Comparison of ENCODE assay signal across 8 cellular contexts in genomic region chr12:45991289-45992249, GRCh38. TPM values are rescaled to one million over a fixed set of nuclear protein-coding genes. Genes with fewer than 3 reads are reported as not detected.
A peak's percentile ranks its signal among the peaks of the same experiment; 100 is the strongest.
DNase-seq lines count a peak whose midpoint lies in the region; ATAC-seq and TF ChIP-seq lines count a peak whose summit lies in the region.

No MANE protein-coding gene starts in this region.

- H2AK5ac ChIP-seq in IMR-90 (ENCODE audit: low read depth, low read length), result peak overlapping the region; percentile 41

- H2BK20ac ChIP-seq in IMR-90 (ENCODE audit: low read depth, low read length), result peak overlapping the region; percentile 79; the same call in 1 of the 2 replicates

- CTCF ChIA-PET in IMR-90 (lab: Yijun Ruan, JAX), result interaction anchor here (0.6 to 1.2 kb wide), 4 partner anchors 133 to 796 kb away, joined by 3 read pairs; no protein-coding TSS in a partner anchor

- H3K4me3 ChIP-seq in IMR-90 (ENCODE audit: insufficient read depth, low read depth, low read length), result peak overlapping the region; percentile 63
- peak overlapping the region; percentile 58 to 94 (median 74) for H3K4me3 ChIP-seq in Peyer's patch

- peaks cover 3% of the 10 kb centered on the region; the same call in 1 of the 2 replicates for H3K9me1 ChIP-seq in IMR-90 (ENCODE audit: insufficient read depth, low read length)

- H3K27ac Mint-ChIP-seq in activated T-cell treated with anti-CD3 and anti-CD28 coated beads, Interleukin-2, amount 50 U/mL, for 72 hours, result peak overlapping the region; percentile 98
- H3K27ac Mint-ChIP-seq in naive thymus-derived CD8-positive, alpha-beta T cell, result peak overlapping the region; percentile 93 to 100 (median 100)

- peak overlapping the region; percentile 68 for H3K18ac ChIP-seq in IMR-90 (ENCODE audit: low read depth, low read length)

- peak overlapping the region; percentile 81 for H3K4ac ChIP-seq in IMR-90 (ENCODE audit: low read depth, low read length)

- H2AK9ac ChIP-seq in IMR-90 (replicated peaks; ENCODE audit: low read depth, low read length, poor library complexity), result peak overlapping the region; percentile 92

- POLR2A ChIA-PET in IMR-90 (lab: Charles Lee; ENCODE audit: unreplicated experiment), result interaction anchor here (0.5 to 1.3 kb wide), 5 partner anchors 23 to 1706 kb away, joined by 3 to 8 read pairs (median 3); no protein-coding TSS in a partner anchor
- POLR2A ChIA-PET in naive thymus-derived CD8-positive, alpha-beta T cell (lab: Charles Lee), result interaction anchor here (0.6 to 3.4 kb wide), 16 partner anchors 10 to 776 kb away, joined by 3 to 57 read pairs (median 3); partner anchors contain the start of genes ANO6, ARID2 and SLC38A1

- H2AFZ ChIP-seq in IMR-90 (replicated peaks; ENCODE audit: low read length, poor library complexity), result peak overlapping the region; percentile 99

- H3K27me3 ChIP-seq in IMR-90 (ENCODE audit: control insufficient read depth, insufficient read depth, low read length) (no peaks in the 10 kb centered on the region), Peyer's patch (no peaks in the 10 kb centered on the region)

- peak overlapping the region; percentile 81 for H2BK120ac ChIP-seq in IMR-90 (ENCODE audit: low read depth, low read length)

- H3K9me3 Mint-ChIP-seq in activated T-cell treated with anti-CD3 and anti-CD28 coated beads, Interleukin-2, amount 50 U/mL, for 72 hours, result no peaks in the 10 kb centered on the region
- no peaks in the 10 kb centered on the region for H3K9me3 Mint-ChIP-seq in naive thymus-derived CD8-positive, alpha-beta T cell

- H3K9me3 ChIP-seq in IMR-90 (ENCODE audit: control insufficient read depth, insufficient read depth, low read length), result no peaks in the 10 kb centered on the region
- no peaks in the 10 kb centered on the region for H3K9me3 ChIP-seq in Peyer's patch

- peak overlapping the region; percentile 93 to 97 for H3K4me3 Mint-ChIP-seq in activated T-cell treated with anti-CD3 and anti-CD28 coated beads, Interleukin-2, amount 50 U/mL, for 72 hours
- H3K4me3 Mint-ChIP-seq in naive thymus-derived CD8-positive, alpha-beta T cell, result peak overlapping the region; percentile 89 to 100 (median 96)

- H3K36me3 ChIP-seq in IMR-90 (ENCODE audit: control insufficient read depth, insufficient read depth, low read length), result 0 out of 2 replicates have a peak, but pooled peaks cover 2% of the 10 kb centered on the region
- H3K36me3 ChIP-seq in Peyer's patch, result no peaks in the 10 kb centered on the region

- peak overlapping the region; percentile 82 for H3K9ac ChIP-seq in IMR-90 (ENCODE audit: low read depth, low read length)

- TF ChIP-seq RAD21 in IMR-90 (IDR thresholded peaks at IDR 0.05; ENCODE audit: low read length), result no peak

- H2BK15ac ChIP-seq in IMR-90 (ENCODE audit: low read depth, low read length), result peak overlapping the region; percentile 87; the same call in 2 of the 3 replicates

- TF ChIP-seq POLR2A in IMR-90 (IDR thresholded peaks at IDR 0.05; ENCODE audit: low read depth, low read length) (0 out of 2 replicates have a peak, but pooled peaks have one; percentile 30), Peyer's patch (IDR thresholded peaks at IDR 0.05) (peak in 1 of 2 donors; percentile 82)

- peak; percentile 66 for DNase-seq in CMK (ENCODE audit: low read depth)
- peak; percentile 43 for DNase-seq in IMR-90
- peak; percentile 74 to 88 (median 88) for DNase-seq in Peyer's patch
- peak; percentile 81 to 82 for DNase-seq in activated T-cell treated with anti-CD3 and anti-CD28 coated beads, Interleukin-2, amount 50 U/mL, for 72 hours
- peak; percentile 65 for DNase-seq in fibroblast of gingiva (ENCODE audit: low read depth)
- DNase-seq in naive thymus-derived CD8-positive, alpha-beta T cell, result peak; percentile 54 to 87 (median 74)
- peak; percentile 64 to 88 (median 79) for DNase-seq in stimulated activated naive CD4-positive, alpha-beta T cell (lab: John Stamatoyannopoulos, UW)

- peak overlapping the region; percentile 61 for H4K91ac ChIP-seq in IMR-90 (ENCODE audit: insufficient read depth, low read depth, low read length)

- H2BK5ac ChIP-seq in IMR-90 (ENCODE audit: low read depth, low read length, poor library complexity, severe bottlenecking), result peak overlapping the region; percentile 70

- no TSS peak for BruUV-seq in IMR-90 (replicated peaks; lab: Mats Ljungman, UMichigan)

- H4K8ac ChIP-seq in IMR-90 (ENCODE audit: low read depth in 2 of 2, low read length in 2 of 2), result peak overlapping the region; percentile 16 to 89

- H3K36me3 Mint-ChIP-seq in activated T-cell treated with anti-CD3 and anti-CD28 coated beads, Interleukin-2, amount 50 U/mL, for 72 hours (ENCODE audit: insufficient read depth in 2 of 2), result peaks cover 6 to 7% of the 10 kb centered on the region in 2 donors
- H3K36me3 Mint-ChIP-seq in naive thymus-derived CD8-positive, alpha-beta T cell, result peaks cover 0 to 12% (median 0%) of the 10 kb centered on the region in 3 donors

- peak overlapping the region; percentile 77 for H3K4me2 ChIP-seq in IMR-90 (ENCODE audit: low read depth, low read length)

- peak overlapping the region; percentile 78 for H3K56ac ChIP-seq in IMR-90 (ENCODE audit: extremely low read depth, insufficient read depth, low read length)

- peaks cover 3% of the 10 kb centered on the region; the same call in 1 of the 2 replicates for H3K4me1 ChIP-seq in IMR-90 (ENCODE audit: control insufficient read depth, insufficient read depth, low read length)
- peaks cover 3 to 26% (median 14%) of the 10 kb centered on the region in 4 donors for H3K4me1 ChIP-seq in Peyer's patch

- peaks cover 22% of the 10 kb centered on the region for H4K20me1 ChIP-seq in IMR-90 (ENCODE audit: insufficient read depth, low read length)

- TF ChIP-seq CTCF in IMR-90 (conservative IDR thresholded peaks at IDR 0.05; ENCODE audit: low read depth, low read length), result no peak
- TF ChIP-seq CTCF in Peyer's patch (IDR thresholded peaks at IDR 0.05), result no peak

- in situ Hi-C loops in IMR-90 (cut with MboI; ENCODE audit: low sequenced_read_pairs), result no loop called here

- H3K23ac ChIP-seq in IMR-90 (ENCODE audit: low read depth, low read length), result peak overlapping the region; percentile 97

- no peaks in the 10 kb centered on the region for H3K27me3 Mint-ChIP-seq in activated T-cell treated with anti-CD3 and anti-CD28 coated beads, Interleukin-2, amount 50 U/mL, for 72 hours (ENCODE audit: low read depth)
- peaks cover 0 to 4% (median 0%) of the 10 kb centered on the region in 5 donors for H3K27me3 Mint-ChIP-seq in naive thymus-derived CD8-positive, alpha-beta T cell

- H3K79me1 ChIP-seq in IMR-90 (ENCODE audit: low read depth in 1 of 2, low read length in 2 of 2), result peaks cover 0 to 24% of the 10 kb centered on the region in 2 experiments; a peak in 2 of 4 replicates

- dilution Hi-C loops in IMR-90 (cut with HindIII; ENCODE audit: low sequenced_read_pairs, unreplicated experiment), result no loop called here

- 0% methylated on average over 14 of the region's 71 CpGs; no CpG with 5 or more reads in 1 of the 2 experiments for WGBS in IMR-90 (ENCODE audit: extremely low coverage in 2 of 2, insufficient read length in 1 of 2), 2 experiments

- peak overlapping the region; percentile 74 for H4K5ac ChIP-seq in IMR-90 (ENCODE audit: low read depth, low read length)

- peak overlapping the region; percentile 96 for H3K14ac ChIP-seq in IMR-90 (replicated peaks; ENCODE audit: low read depth, low read length)

- ATAC-seq in GM19463 (IDR thresholded peaks at IDR 0.05; ENCODE audit: unreplicated experiment) (peak; percentile 20), IMR-90 (ENCODE audit: low read depth) (peak; percentile 6)
- peak; percentile 19 to 29 for ATAC-seq in activated T-cell treated with anti-CD3 and anti-CD28 coated beads, Interleukin-2, amount 50 U/mL, for 72 hours (replicated peaks in 1 of 2)
- peak; percentile 23 to 25 for ATAC-seq in naive thymus-derived CD8-positive, alpha-beta T cell

- H3K27ac ChIP-seq in IMR-90 (ENCODE audit: insufficient read depth, low read length) (peak overlapping the region; percentile 83), Peyer's patch (peak overlapping the region; percentile 91 to 99 (median 98))

- intact Hi-C loops in IMR-90 (cut with micrococcal nuclease), result loop anchor here (5.0 to 10.0 kb wide), 4 partner anchors 193 to 449 kb away; partner anchors contain the start of gene SLC38A1

- H3K4me1 Mint-ChIP-seq in activated T-cell treated with anti-CD3 and anti-CD28 coated beads, Interleukin-2, amount 50 U/mL, for 72 hours (ENCODE audit: low read depth), result peaks cover 38% of the 10 kb centered on the region
- peaks cover 24 to 43% (median 34%) of the 10 kb centered on the region in 4 donors for H3K4me1 Mint-ChIP-seq in naive thymus-derived CD8-positive, alpha-beta T cell

TF ChIP-seq in IMR-90, 13 proteins besides CTCF, POLR2A, EP300 and RAD21:
- TF ChIP-seq MAFK (IDR thresholded peaks at IDR 0.05; ENCODE audit: low read depth, low read length), result no peak
- TF ChIP-seq, protein P1, sequence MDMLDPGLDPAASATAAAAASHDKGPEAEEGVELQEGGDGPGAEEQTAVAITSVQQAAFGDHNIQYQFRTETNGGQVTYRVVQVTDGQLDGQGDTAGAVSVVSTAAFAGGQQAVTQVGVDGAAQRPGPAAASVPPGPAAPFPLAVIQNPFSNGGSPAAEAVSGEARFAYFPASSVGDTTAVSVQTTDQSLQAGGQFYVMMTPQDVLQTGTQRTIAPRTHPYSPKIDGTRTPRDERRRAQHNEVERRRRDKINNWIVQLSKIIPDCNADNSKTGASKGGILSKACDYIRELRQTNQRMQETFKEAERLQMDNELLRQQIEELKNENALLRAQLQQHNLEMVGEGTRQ (IDR thresholded peaks at IDR 0.05; ENCODE audit: low read depth, low read length), result peak; percentile 8; the same call in 1 of the 2 replicates
- peak; percentile 71 for TF ChIP-seq MXI1 (IDR thresholded peaks at IDR 0.05; ENCODE audit: borderline replicate concordance, low read depth, low read length)
- TF ChIP-seq BHLHE40 (IDR thresholded peaks at IDR 0.05; ENCODE audit: low read depth, low read length), result peak; percentile 91

RNA-seq across cellular contexts. Expression of gene SCAF11, which starts 1.2 kb away (rescaled TPM):
- total RNA-seq in IMR-90 (2012; rRNA removed), result 70.4 and 90.3 TPM in 2 replicates
- 32.0 and 33.9 TPM in 2 replicates for polyA plus RNA-seq in IMR-90 (2012; rRNA removed)
- 5.1 and 8.4 TPM in 2 replicates for polyA plus RNA-seq in IMR-90 (2012; cell fraction: cytosol; rRNA removed)
- 6.6 and 82.0 TPM in 2 replicates for polyA plus RNA-seq in IMR-90 (2012; cell fraction: nucleus; rRNA removed; ENCODE audit: low replicate concordance)
- total RNA-seq in Peyer's patch, result 100 to 1,000 TPM in 3 of 4 donors, 10 to 100 TPM in 1; 93.3 to 277 (median 210) TPM
- total RNA-seq in activated T-cell treated with anti-CD3 and anti-CD28 coated beads, Interleukin-2, amount 50 U/mL, for 72 hours, result 100 to 1,000 TPM; 114 to 118 TPM
- 100 to 1,000 TPM; 185 to 196 TPM for total RNA-seq in naive thymus-derived CD8-positive, alpha-beta T cell
- polyA plus RNA-seq in naive thymus-derived CD8-positive, alpha-beta T cell, result 10 to 100 TPM; 71.1 to 93.5 (median 89.1) TPM

Comparison
In these comparisons a context has a peak if more than half of its experiments do, and no peak if none do; other contexts are left out.
1. Peak in every context shown above with its lines: DNase-seq, ATAC-seq, H3K4me3 ChIP-seq and H3K27ac ChIP-seq.